In the genomic region with DNA sequence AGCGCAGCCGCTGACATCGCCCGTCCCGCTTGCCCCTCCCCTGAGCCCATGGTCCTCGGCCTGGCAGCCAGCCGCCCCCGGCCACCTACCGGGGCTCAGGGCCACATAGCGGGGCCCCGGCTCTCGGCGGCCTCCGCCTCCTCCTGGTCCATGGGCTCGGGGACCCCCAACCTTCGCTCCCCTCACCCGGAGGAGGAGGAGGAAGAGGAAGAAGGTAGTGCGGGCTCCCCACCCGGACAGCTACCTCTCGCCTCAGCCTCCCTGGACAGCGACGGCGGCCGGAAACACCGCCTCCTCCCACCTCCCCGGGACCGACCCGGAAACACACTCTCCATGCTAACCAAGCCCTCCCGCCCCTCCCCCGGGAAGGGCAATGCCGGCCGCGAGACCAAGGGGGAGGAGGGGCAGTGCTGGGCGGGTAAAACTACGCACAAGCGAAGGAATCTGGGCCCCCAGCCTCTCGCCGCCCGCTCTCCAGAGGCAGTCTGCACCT, we compare ENCODE assay signal across 1 cellular context.
TF ChIP-seq lines count a peak whose summit lies in the region.

A gene (minus strand): TSS at position 286 of the 493 bp plus-strand sequence. CDS start 2,912 bp downstream, outside the sequence.

TF ChIP-seq in K562, 482 proteins besides CTCF, POLR2A, EP300 and RAD21 (continued from another document and continues in another):
- TF ChIP-seq, protein P1, sequence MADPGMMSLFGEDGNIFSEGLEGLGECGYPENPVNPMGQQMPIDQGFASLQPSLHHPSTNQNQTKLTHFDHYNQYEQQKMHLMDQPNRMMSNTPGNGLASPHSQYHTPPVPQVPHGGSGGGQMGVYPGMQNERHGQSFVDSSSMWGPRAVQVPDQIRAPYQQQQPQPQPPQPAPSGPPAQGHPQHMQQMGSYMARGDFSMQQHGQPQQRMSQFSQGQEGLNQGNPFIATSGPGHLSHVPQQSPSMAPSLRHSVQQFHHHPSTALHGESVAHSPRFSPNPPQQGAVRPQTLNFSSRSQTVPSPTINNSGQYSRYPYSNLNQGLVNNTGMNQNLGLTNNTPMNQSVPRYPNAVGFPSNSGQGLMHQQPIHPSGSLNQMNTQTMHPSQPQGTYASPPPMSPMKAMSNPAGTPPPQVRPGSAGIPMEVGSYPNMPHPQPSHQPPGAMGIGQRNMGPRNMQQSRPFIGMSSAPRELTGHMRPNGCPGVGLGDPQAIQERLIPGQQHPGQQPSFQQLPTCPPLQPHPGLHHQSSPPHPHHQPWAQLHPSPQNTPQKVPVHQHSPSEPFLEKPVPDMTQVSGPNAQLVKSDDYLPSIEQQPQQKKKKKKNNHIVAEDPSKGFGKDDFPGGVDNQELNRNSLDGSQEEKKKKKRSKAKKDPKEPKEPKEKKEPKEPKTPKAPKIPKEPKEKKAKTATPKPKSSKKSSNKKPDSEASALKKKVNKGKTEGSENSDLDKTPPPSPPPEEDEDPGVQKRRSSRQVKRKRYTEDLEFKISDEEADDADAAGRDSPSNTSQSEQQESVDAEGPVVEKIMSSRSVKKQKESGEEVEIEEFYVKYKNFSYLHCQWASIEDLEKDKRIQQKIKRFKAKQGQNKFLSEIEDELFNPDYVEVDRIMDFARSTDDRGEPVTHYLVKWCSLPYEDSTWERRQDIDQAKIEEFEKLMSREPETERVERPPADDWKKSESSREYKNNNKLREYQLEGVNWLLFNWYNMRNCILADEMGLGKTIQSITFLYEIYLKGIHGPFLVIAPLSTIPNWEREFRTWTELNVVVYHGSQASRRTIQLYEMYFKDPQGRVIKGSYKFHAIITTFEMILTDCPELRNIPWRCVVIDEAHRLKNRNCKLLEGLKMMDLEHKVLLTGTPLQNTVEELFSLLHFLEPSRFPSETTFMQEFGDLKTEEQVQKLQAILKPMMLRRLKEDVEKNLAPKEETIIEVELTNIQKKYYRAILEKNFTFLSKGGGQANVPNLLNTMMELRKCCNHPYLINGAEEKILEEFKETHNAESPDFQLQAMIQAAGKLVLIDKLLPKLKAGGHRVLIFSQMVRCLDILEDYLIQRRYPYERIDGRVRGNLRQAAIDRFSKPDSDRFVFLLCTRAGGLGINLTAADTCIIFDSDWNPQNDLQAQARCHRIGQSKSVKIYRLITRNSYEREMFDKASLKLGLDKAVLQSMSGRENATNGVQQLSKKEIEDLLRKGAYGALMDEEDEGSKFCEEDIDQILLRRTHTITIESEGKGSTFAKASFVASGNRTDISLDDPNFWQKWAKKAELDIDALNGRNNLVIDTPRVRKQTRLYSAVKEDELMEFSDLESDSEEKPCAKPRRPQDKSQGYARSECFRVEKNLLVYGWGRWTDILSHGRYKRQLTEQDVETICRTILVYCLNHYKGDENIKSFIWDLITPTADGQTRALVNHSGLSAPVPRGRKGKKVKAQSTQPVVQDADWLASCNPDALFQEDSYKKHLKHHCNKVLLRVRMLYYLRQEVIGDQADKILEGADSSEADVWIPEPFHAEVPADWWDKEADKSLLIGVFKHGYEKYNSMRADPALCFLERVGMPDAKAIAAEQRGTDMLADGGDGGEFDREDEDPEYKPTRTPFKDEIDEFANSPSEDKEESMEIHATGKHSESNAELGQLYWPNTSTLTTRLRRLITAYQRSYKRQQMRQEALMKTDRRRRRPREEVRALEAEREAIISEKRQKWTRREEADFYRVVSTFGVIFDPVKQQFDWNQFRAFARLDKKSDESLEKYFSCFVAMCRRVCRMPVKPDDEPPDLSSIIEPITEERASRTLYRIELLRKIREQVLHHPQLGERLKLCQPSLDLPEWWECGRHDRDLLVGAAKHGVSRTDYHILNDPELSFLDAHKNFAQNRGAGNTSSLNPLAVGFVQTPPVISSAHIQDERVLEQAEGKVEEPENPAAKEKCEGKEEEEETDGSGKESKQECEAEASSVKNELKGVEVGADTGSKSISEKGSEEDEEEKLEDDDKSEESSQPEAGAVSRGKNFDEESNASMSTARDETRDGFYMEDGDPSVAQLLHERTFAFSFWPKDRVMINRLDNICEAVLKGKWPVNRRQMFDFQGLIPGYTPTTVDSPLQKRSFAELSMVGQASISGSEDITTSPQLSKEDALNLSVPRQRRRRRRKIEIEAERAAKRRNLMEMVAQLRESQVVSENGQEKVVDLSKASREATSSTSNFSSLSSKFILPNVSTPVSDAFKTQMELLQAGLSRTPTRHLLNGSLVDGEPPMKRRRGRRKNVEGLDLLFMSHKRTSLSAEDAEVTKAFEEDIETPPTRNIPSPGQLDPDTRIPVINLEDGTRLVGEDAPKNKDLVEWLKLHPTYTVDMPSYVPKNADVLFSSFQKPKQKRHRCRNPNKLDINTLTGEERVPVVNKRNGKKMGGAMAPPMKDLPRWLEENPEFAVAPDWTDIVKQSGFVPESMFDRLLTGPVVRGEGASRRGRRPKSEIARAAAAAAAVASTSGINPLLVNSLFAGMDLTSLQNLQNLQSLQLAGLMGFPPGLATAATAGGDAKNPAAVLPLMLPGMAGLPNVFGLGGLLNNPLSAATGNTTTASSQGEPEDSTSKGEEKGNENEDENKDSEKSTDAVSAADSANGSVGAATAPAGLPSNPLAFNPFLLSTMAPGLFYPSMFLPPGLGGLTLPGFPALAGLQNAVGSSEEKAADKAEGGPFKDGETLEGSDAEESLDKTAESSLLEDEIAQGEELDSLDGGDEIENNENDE (IDR thresholded peaks at IDR 0.05; ENCODE audit: low read depth, low read length) = no peak
- TF ChIP-seq JUNB (CRISPR knock-in tag; conservative IDR thresholded peaks at IDR 0.05) (no peak), WHSC1 (IDR thresholded peaks at IDR 0.05; ENCODE audit: low read length) (no peak), DACH1 (IDR thresholded peaks at IDR 0.05; ENCODE audit: partially characterized antibody) (no peak), BRF1 (IDR thresholded peaks at IDR 0.05; ENCODE audit: borderline replicate concordance, extremely low read depth, insufficient read length) (no peak), POLR2B (IDR thresholded peaks at IDR 0.05; ENCODE audit: low read depth, partially characterized antibody) (peak; percentile 87), RBM22 (IDR thresholded peaks at IDR 0.05; ENCODE audit: low read depth, low read length, poor library complexity, severe bottlenecking) (peak; percentile 19), ZNF24 (IDR thresholded peaks at IDR 0.05) (peak; percentile 47; the same call in 1 of the 2 replicates), HNRNPL (IDR thresholded peaks at IDR 0.05; ENCODE audit: low read depth, low read length) (peak; percentile 25; the same call in 1 of the 2 replicates), KLF10 (CRISPR knock-in tag; IDR thresholded peaks at IDR 0.05) (no peak), MAFK (IDR thresholded peaks at IDR 0.05; ENCODE audit: low read length) (no peak), ZKSCAN8 (CRISPR knock-in tag; IDR thresholded peaks at IDR 0.05) (no peak), SMAD4 (CRISPR knock-in tag; conservative IDR thresholded peaks at IDR 0.05) (peak; percentile 44), CBX1 (IDR thresholded peaks at IDR 0.05; ENCODE audit: low read depth) (peak; percentile 19; the same call in 1 of the 2 replicates), BCL6 (CRISPR knock-in tag; IDR thresholded peaks at IDR 0.05) (no peak), HNRNPH1 (optimal IDR thresholded peaks at IDR 0.05; ENCODE audit: low read depth, low read length) (no peak), ZNF436 (CRISPR knock-in tag; IDR thresholded peaks at IDR 0.05) (no peak), PCBP1 (IDR thresholded peaks at IDR 0.05; ENCODE audit: low read depth, low read length, poor library complexity, severe bottlenecking) (peak; percentile 63), ARNT (IDR thresholded peaks at IDR 0.05) (no peak), SRF (CRISPR knock-in tag; IDR thresholded peaks at IDR 0.05) (peak in 1 of 2 experiments; percentile 96; a peak in 1 of 4 replicates), BACH1 (tag; IDR thresholded peaks at IDR 0.05) (no peak), GABPB1 (CRISPR knock-in tag; IDR thresholded peaks at IDR 0.05) (peak; percentile 95), TGIF2 (CRISPR knock-in tag; IDR thresholded peaks at IDR 0.05) (no peak)
- TF ChIP-seq, protein P2, sequence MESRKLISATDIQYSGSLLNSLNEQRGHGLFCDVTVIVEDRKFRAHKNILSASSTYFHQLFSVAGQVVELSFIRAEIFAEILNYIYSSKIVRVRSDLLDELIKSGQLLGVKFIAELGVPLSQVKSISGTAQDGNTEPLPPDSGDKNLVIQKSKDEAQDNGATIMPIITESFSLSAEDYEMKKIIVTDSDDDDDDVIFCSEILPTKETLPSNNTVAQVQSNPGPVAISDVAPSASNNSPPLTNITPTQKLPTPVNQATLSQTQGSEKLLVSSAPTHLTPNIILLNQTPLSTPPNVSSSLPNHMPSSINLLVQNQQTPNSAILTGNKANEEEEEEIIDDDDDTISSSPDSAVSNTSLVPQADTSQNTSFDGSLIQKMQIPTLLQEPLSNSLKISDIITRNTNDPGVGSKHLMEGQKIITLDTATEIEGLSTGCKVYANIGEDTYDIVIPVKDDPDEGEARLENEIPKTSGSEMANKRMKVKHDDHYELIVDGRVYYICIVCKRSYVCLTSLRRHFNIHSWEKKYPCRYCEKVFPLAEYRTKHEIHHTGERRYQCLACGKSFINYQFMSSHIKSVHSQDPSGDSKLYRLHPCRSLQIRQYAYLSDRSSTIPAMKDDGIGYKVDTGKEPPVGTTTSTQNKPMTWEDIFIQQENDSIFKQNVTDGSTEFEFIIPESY (CRISPR knock-in tag; IDR thresholded peaks at IDR 0.05) = peak; percentile 39; the same call in 1 of the 2 replicates
- TF ChIP-seq, protein P3, sequence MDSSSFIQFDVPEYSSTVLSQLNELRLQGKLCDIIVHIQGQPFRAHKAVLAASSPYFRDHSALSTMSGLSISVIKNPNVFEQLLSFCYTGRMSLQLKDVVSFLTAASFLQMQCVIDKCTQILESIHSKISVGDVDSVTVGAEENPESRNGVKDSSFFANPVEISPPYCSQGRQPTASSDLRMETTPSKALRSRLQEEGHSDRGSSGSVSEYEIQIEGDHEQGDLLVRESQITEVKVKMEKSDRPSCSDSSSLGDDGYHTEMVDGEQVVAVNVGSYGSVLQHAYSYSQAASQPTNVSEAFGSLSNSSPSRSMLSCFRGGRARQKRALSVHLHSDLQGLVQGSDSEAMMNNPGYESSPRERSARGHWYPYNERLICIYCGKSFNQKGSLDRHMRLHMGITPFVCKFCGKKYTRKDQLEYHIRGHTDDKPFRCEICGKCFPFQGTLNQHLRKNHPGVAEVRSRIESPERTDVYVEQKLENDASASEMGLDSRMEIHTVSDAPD (CRISPR knock-in tag; IDR thresholded peaks at IDR 0.05) = no peak
- TF ChIP-seq, protein P4, sequence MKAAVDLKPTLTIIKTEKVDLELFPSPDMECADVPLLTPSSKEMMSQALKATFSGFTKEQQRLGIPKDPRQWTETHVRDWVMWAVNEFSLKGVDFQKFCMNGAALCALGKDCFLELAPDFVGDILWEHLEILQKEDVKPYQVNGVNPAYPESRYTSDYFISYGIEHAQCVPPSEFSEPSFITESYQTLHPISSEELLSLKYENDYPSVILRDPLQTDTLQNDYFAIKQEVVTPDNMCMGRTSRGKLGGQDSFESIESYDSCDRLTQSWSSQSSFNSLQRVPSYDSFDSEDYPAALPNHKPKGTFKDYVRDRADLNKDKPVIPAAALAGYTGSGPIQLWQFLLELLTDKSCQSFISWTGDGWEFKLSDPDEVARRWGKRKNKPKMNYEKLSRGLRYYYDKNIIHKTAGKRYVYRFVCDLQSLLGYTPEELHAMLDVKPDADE (conservative IDR thresholded peaks at IDR 0.05; ENCODE audit: control insufficient read depth, low read depth, low read length) = peak; percentile 77; the same call in 1 of the 2 replicates
- TF ChIP-seq, protein P5, sequence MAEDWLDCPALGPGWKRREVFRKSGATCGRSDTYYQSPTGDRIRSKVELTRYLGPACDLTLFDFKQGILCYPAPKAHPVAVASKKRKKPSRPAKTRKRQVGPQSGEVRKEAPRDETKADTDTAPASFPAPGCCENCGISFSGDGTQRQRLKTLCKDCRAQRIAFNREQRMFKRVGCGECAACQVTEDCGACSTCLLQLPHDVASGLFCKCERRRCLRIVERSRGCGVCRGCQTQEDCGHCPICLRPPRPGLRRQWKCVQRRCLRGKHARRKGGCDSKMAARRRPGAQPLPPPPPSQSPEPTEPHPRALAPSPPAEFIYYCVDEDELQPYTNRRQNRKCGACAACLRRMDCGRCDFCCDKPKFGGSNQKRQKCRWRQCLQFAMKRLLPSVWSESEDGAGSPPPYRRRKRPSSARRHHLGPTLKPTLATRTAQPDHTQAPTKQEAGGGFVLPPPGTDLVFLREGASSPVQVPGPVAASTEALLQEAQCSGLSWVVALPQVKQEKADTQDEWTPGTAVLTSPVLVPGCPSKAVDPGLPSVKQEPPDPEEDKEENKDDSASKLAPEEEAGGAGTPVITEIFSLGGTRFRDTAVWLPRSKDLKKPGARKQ (CRISPR knock-in tag; IDR thresholded peaks at IDR 0.05) = no peak
- TF ChIP-seq, protein P6, sequence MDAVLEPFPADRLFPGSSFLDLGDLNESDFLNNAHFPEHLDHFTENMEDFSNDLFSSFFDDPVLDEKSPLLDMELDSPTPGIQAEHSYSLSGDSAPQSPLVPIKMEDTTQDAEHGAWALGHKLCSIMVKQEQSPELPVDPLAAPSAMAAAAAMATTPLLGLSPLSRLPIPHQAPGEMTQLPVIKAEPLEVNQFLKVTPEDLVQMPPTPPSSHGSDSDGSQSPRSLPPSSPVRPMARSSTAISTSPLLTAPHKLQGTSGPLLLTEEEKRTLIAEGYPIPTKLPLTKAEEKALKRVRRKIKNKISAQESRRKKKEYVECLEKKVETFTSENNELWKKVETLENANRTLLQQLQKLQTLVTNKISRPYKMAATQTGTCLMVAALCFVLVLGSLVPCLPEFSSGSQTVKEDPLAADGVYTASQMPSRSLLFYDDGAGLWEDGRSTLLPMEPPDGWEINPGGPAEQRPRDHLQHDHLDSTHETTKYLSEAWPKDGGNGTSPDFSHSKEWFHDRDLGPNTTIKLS (IDR thresholded peaks at IDR 0.05; ENCODE audit: borderline replicate concordance, low read depth) = peak; percentile 66
- TF ChIP-seq, protein P7, sequence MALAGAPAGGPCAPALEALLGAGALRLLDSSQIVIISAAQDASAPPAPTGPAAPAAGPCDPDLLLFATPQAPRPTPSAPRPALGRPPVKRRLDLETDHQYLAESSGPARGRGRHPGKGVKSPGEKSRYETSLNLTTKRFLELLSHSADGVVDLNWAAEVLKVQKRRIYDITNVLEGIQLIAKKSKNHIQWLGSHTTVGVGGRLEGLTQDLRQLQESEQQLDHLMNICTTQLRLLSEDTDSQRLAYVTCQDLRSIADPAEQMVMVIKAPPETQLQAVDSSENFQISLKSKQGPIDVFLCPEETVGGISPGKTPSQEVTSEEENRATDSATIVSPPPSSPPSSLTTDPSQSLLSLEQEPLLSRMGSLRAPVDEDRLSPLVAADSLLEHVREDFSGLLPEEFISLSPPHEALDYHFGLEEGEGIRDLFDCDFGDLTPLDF (CRISPR knock-in tag; IDR thresholded peaks at IDR 0.05) = no peak
- TF ChIP-seq, protein P8, sequence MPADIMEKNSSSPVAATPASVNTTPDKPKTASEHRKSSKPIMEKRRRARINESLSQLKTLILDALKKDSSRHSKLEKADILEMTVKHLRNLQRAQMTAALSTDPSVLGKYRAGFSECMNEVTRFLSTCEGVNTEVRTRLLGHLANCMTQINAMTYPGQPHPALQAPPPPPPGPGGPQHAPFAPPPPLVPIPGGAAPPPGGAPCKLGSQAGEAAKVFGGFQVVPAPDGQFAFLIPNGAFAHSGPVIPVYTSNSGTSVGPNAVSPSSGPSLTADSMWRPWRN (IDR thresholded peaks at IDR 0.05; ENCODE audit: low read depth) = no peak
